8 cellular contexts compared by ENCODE assay signal in the genomic region with DNA sequence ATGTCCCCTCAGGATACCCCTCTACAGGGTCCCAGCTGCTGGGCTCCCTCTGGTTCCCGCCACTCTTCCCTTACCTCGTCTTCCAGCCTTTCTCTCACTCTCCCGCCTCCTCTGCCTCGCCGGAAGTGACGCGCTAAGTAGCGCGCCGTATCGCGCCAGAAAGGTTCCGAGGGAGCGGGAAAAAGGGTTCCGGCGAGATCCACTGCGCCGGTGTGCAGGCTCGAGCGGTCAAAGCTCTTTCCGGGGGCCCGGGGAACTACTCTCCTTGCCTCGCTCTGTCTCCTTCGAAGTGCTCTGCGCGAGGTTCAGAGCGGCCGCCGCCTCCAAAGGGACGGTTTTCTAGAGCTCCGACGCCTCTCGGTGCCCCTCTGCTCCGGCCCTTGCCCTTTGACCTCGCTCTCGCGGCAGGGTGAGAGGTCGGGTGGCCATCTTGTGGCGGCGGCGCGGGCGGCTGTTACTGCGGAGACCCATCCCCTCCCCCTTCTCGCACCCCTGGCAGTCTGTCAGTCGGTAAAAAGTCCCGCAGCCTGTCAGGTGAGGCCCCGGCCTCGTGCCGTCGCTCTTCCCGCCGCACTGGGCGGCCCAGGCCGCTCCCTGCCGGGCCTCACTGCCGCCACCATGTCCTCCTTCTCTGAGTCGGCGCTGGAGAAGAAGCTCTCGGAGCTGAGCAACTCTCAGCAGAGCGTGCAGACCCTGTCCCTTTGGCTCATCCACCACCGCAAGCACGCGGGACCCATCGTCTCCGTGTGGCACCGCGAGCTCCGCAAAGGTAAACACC. TPM values are rescaled to one million over a fixed set of nuclear protein-coding genes. Genes with fewer than 3 reads are reported as not detected.
A peak's percentile ranks its signal among the peaks of the same experiment; 100 is the strongest.
DNase-seq lines count a peak whose midpoint lies in the region; ATAC-seq and TF ChIP-seq lines count a peak whose summit lies in the region.

A gene with protein sequence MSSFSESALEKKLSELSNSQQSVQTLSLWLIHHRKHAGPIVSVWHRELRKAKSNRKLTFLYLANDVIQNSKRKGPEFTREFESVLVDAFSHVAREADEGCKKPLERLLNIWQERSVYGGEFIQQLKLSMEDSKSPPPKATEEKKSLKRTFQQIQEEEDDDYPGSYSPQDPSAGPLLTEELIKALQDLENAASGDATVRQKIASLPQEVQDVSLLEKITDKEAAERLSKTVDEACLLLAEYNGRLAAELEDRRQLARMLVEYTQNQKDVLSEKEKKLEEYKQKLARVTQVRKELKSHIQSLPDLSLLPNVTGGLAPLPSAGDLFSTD (plus strand): TSS at position 417 of the 778 bp plus-strand sequence. CDS start 202 bp downstream, at position 619.
A gene (minus strand): TSS at position 127 of the 778 bp plus-strand sequence. CDS start 19,640 bp downstream, outside the sequence.

- DNase-seq in DMS79 (lab: John Stamatoyannopoulos, UW) (peak; percentile 70), Karpas-422 (peak; percentile 95), RPMI7951 (ENCODE audit: low read depth) (peak; percentile 94), esophagus squamous epithelium (lab: John Stamatoyannopoulos, UW) (peak; percentile 31), myocyte (ENCODE audit: low read depth) (peak; percentile 93)
- peak; percentile 87 for DNase-seq in activated T-helper 1 cell treated with anti-CD3 and anti-CD28 coated beads, Interleukin-12 subunit alpha, Interleukin-12 subunit beta, Interleukin-2, Interleukin-4 antibody, amounts not matched to agents 30 ng/mL and 10 ng/mL and 1 ng/mL, durations not matched to agents 14 hours and 24 hours and 36 hours (ENCODE audit: low spot score)
- peak; percentile 83 to 84 for DNase-seq in stimulated activated CD8-positive, alpha-beta memory T cell treated with anti-CD3 and anti-CD28 coated beads, Interleukin-7, amount 100 ng/mL, for 4 hours (ENCODE audit: low read depth in 2 of 2)

- no peaks in the 10 kb centered on the region for H3K9me3 Mint-ChIP-seq in activated T-helper 1 cell treated with anti-CD3 and anti-CD28 coated beads, Interleukin-12 subunit alpha, Interleukin-12 subunit beta, Interleukin-2, Interleukin-4 antibody, amounts not matched to agents 30 ng/mL and 10 ng/mL and 1 ng/mL, durations not matched to agents 14 hours and 24 hours and 36 hours

- H2AFZ ChIP-seq in Karpas-422 (ENCODE audit: low read length) = peak within 1 kb of the TSS; percentile 82

- ATAC-seq in GM21737 (IDR thresholded peaks at IDR 0.05; ENCODE audit: unreplicated experiment) = peak; percentile 61

- H3K4me3 ChIP-seq in Karpas-422 (ENCODE audit: low read length) (peak within 1 kb of the TSS; percentile 96), esophagus squamous epithelium (peak within 1 kb of the TSS; percentile 76 to 96 (median 92))

- peak in 3 of 4 donors; percentile 58 to 61 (median 59) for TF ChIP-seq POLR2A in esophagus squamous epithelium (IDR thresholded peaks at IDR 0.05)

- intact Hi-C loops in activated T-helper 1 cell treated with anti-CD3 and anti-CD28 coated beads, Interleukin-12 subunit alpha, Interleukin-12 subunit beta, Interleukin-2, Interleukin-4 antibody, amounts not matched to agents 30 ng/mL and 10 ng/mL and 1 ng/mL, durations not matched to agents 14 hours and 24 hours and 36 hours (cut with micrococcal nuclease) = loop anchor here (1.0 to 10.0 kb wide), 8 partner anchors 12 to 1571 kb away; a partner anchor contains a TSS
- intact Hi-C loops in esophagus squamous epithelium (cut with DNase I) = no loop called here

- H3K27me3 ChIP-seq in Karpas-422 (ENCODE audit: low read length) (no peaks in the 10 kb centered on the region), esophagus squamous epithelium (no peaks in the 10 kb centered on the region)

- H3K4me1 ChIP-seq in Karpas-422 (ENCODE audit: low read length) = peaks cover 47% of the 10 kb centered on the region
- H3K4me1 ChIP-seq in esophagus squamous epithelium = peaks cover 21 to 66% (median 40%) of the 10 kb centered on the region in 3 donors

- H3K4me2 ChIP-seq in Karpas-422 (ENCODE audit: low read depth, low read length, poor library complexity, severe bottlenecking) = peak within 1 kb of the TSS; percentile 96

- peak within 1 kb of the TSS; percentile 46; the same call in 1 of the 2 replicates for H3K27ac ChIP-seq in Karpas-422 (ENCODE audit: low read length)
- H3K27ac ChIP-seq in esophagus squamous epithelium = peak within 1 kb of the TSS; percentile 93 to 99 (median 98)

- peaks cover 22% of the 10 kb centered on the region; the same call in 1 of the 2 replicates for H3K36me3 ChIP-seq in Karpas-422 (ENCODE audit: insufficient read depth, low read length)
- peaks cover 0 to 13% (median 0%) of the 10 kb centered on the region in 3 donors for H3K36me3 ChIP-seq in esophagus squamous epithelium

- H3K36me3 Mint-ChIP-seq in activated T-helper 1 cell treated with anti-CD3 and anti-CD28 coated beads, Interleukin-12 subunit alpha, Interleukin-12 subunit beta, Interleukin-2, Interleukin-4 antibody, amounts not matched to agents 30 ng/mL and 10 ng/mL and 1 ng/mL, durations not matched to agents 14 hours and 24 hours and 36 hours (ENCODE audit: low read depth) = peaks cover 22% of the 10 kb centered on the region

- H3K4me1 Mint-ChIP-seq in activated T-helper 1 cell treated with anti-CD3 and anti-CD28 coated beads, Interleukin-12 subunit alpha, Interleukin-12 subunit beta, Interleukin-2, Interleukin-4 antibody, amounts not matched to agents 30 ng/mL and 10 ng/mL and 1 ng/mL, durations not matched to agents 14 hours and 24 hours and 36 hours (ENCODE audit: low read depth) = peaks cover 72% of the 10 kb centered on the region

- TF ChIP-seq CTCF in esophagus squamous epithelium (IDR thresholded peaks at IDR 0.05) = peak in 3 of 6 experiments; percentile 3 to 13 (median 6)

- peak within 1 kb of the TSS; percentile 98 for H3K9ac ChIP-seq in Karpas-422 (ENCODE audit: low read length)

- 0% methylated on average over 6 to 7 of the region's 69 CpGs for WGBS in esophagus squamous epithelium, 2 donors

- H3K9me3 ChIP-seq in Karpas-422 (ENCODE audit: low read length) (no peaks in the 10 kb centered on the region), esophagus squamous epithelium (no peaks in the 10 kb centered on the region)

- no peaks in the 10 kb centered on the region for H3K27me3 Mint-ChIP-seq in activated T-helper 1 cell treated with anti-CD3 and anti-CD28 coated beads, Interleukin-12 subunit alpha, Interleukin-12 subunit beta, Interleukin-2, Interleukin-4 antibody, amounts not matched to agents 30 ng/mL and 10 ng/mL and 1 ng/mL, durations not matched to agents 14 hours and 24 hours and 36 hours (ENCODE audit: insufficient read depth)

- peak within 1 kb of the TSS; percentile 99 for H3K27ac Mint-ChIP-seq in activated T-helper 1 cell treated with anti-CD3 and anti-CD28 coated beads, Interleukin-12 subunit alpha, Interleukin-12 subunit beta, Interleukin-2, Interleukin-4 antibody, amounts not matched to agents 30 ng/mL and 10 ng/mL and 1 ng/mL, durations not matched to agents 14 hours and 24 hours and 36 hours

- H3K4me3 Mint-ChIP-seq in activated T-helper 1 cell treated with anti-CD3 and anti-CD28 coated beads, Interleukin-12 subunit alpha, Interleukin-12 subunit beta, Interleukin-2, Interleukin-4 antibody, amounts not matched to agents 30 ng/mL and 10 ng/mL and 1 ng/mL, durations not matched to agents 14 hours and 24 hours and 36 hours = peak within 1 kb of the TSS; percentile 96

- H3K9me2 ChIP-seq in Karpas-422 (replicated peaks; ENCODE audit: insufficient read depth, low read length) = no peaks in the 10 kb centered on the region

- peaks cover 100% of the 10 kb centered on the region for H3K79me2 ChIP-seq in Karpas-422 (ENCODE audit: low read length)

- H4K20me1 ChIP-seq in Karpas-422 (ENCODE audit: insufficient read depth, low read depth, low read length) = peaks cover 4% of the 10 kb centered on the region; the same call in 1 of the 2 replicates

RNA-seq across cellular contexts. Expression of the first gene that starts in this region (rescaled TPM):
- total RNA-seq in Karpas-422 (2014; rRNA removed; shearing (Covaris generic); ENCODE audit: low replicate concordance) = 20.3 and 68.2 TPM in 2 replicates
- 21.5 and 22.3 TPM in 2 replicates for total RNA-seq in RPMI7951 (2014; rRNA removed; shearing (Covaris generic))
- total RNA-seq in activated T-helper 1 cell treated with anti-CD3 and anti-CD28 coated beads, Interleukin-12 subunit alpha, Interleukin-12 subunit beta, Interleukin-2, Interleukin-4 antibody, amounts not matched to agents 30 ng/mL and 10 ng/mL and 1 ng/mL, durations not matched to agents 14 hours and 24 hours and 36 hours = 48.8 and 49.7 TPM in 2 replicates
- 10 to 100 TPM; 15.2 to 25.9 (median 23.6) TPM for total RNA-seq in esophagus squamous epithelium
- total RNA-seq in myocyte = 24.2 and 24.3 TPM in 2 replicates
- polyA plus RNA-seq in myocyte (2012) = 15.0 TPM

RNA-seq across cellular contexts. Expression of the second gene that starts in this region (rescaled TPM):
- total RNA-seq in Karpas-422 (2014; rRNA removed; shearing (Covaris generic); ENCODE audit: low replicate concordance) = 22.7 and 38.3 TPM in 2 replicates
- total RNA-seq in RPMI7951 (2014; rRNA removed; shearing (Covaris generic)) = 30.6 and 36.4 TPM in 2 replicates
- 41.7 and 43.1 TPM in 2 replicates for total RNA-seq in activated T-helper 1 cell treated with anti-CD3 and anti-CD28 coated beads, Interleukin-12 subunit alpha, Interleukin-12 subunit beta, Interleukin-2, Interleukin-4 antibody, amounts not matched to agents 30 ng/mL and 10 ng/mL and 1 ng/mL, durations not matched to agents 14 hours and 24 hours and 36 hours
- total RNA-seq in esophagus squamous epithelium (10 to 100 TPM in 3 of 4 donors, 1 to 10 TPM in 1; 5.1 to 14.7 (median 10.5) TPM), myocyte (20.0 and 21.8 TPM in 2 replicates)
- polyA plus RNA-seq in myocyte (2012) = 10.2 TPM

Comparison
In these comparisons a context has a peak if more than half of its experiments do, and no peak if none do; other contexts are left out.
1. Peak in every context shown above with its lines: DNase-seq, ATAC-seq, H3K4me3 ChIP-seq and H3K27ac ChIP-seq.
2. DNase-seq: peak in every context shown above with its lines; median percentile 95 in Karpas-422; 94 in RPMI7951; 93 in myocyte; 87 in activated T-helper 1 cell treated with anti-CD3 and anti-CD28 coated beads, Interleukin-12 subunit alpha, Interleukin-12 subunit beta, Interleukin-2, Interleukin-4 antibody, amounts not matched to agents 30 ng/mL and 10 ng/mL and 1 ng/mL, durations not matched to agents 14 hours and 24 hours and 36 hours; 84 in stimulated activated CD8-positive, alpha-beta memory T cell treated with anti-CD3 and anti-CD28 coated beads, Interleukin-7, amount 100 ng/mL, for 4 hours; 70 in DMS79; 31 in esophagus squamous epithelium.